26 cellular contexts compared by ENCODE assay signal in genomic region chr2:176493909-176494308, GRCh38.
DNase-seq lines count a peak whose midpoint lies in the region; ATAC-seq, FAIRE-seq and TF ChIP-seq lines count a peak whose summit lies in the region.
"Had no signal": no experiment of that assay in that cellular context is flagged by ENCODE, and none has a peak within 500 bp of the region (broad histone marks: within the 10 kb centered on the region; RNA-seq: fewer than 3 reads in every experiment).

No MANE protein-coding gene starts in this region.

- H3K4me1 ChIP-seq in breast epithelium (peaks cover 5 to 7% of the 10 kb centered on the region in 2 donors), K562 (replicated peaks in 1 of 2; ENCODE audit: control insufficient read depth in 2 of 2, insufficient read depth in 2 of 2, low read length in 2 of 2) (peaks cover 7 to 10% of the 10 kb centered on the region in 2 experiments; a peak in 4 of 5 replicates), subcutaneous abdominal adipose tissue (ENCODE audit: control insufficient read depth in 5 of 5, insufficient read depth in 5 of 5, low read length in 5 of 5) (peaks cover 0 to 58% (median 44%) of the 10 kb centered on the region in 5 donors), GM23338 (ENCODE audit: insufficient read depth) (peaks cover 18% of the 10 kb centered on the region; the same call in 1 of the 2 replicates)
- H3K4me1 ChIP-seq: A549 had no signal

- H3K27me3 ChIP-seq in breast epithelium = peaks cover 0 to 7% of the 10 kb centered on the region in 2 donors
- peaks cover 2 to 17% of the 10 kb centered on the region in 2 experiments; a peak in 3 of 5 replicates for H3K27me3 ChIP-seq in K562 (ENCODE audit: control insufficient read depth in 2 of 2, insufficient read depth in 2 of 2, low read length in 2 of 2)
- H3K27me3 ChIP-seq in subcutaneous abdominal adipose tissue (ENCODE audit: control insufficient read depth in 5 of 5, insufficient read depth in 4 of 5, low read length in 5 of 5) = no peaks in the 10 kb centered on the region
- H3K27me3 ChIP-seq in GM23338 (ENCODE audit: insufficient read depth) = peaks cover 18% of the 10 kb centered on the region
- H3K27me3 ChIP-seq: transverse colon had no signal

- H3K4me2 ChIP-seq in K562 (ENCODE audit: insufficient read depth, low read length) (no peak overlapping the region), GM23338 (no peak overlapping the region)
- H3K4me2 ChIP-seq: A549 had no signal

- H3K9me3 Mint-ChIP-seq in MCF 10A (ENCODE audit: unreplicated experiment) (no peaks in the 10 kb centered on the region), GM23338 (no peaks in the 10 kb centered on the region)
- H3K9me3 Mint-ChIP-seq: activated naive CD8-positive, alpha-beta T cell treated with anti-CD3 and anti-CD28 coated beads, Interleukin-2, amount 10 ng/mL, durations not matched to agents 7 days and 5 days; CD8-positive, alpha-beta memory T cell; T-helper 2 cell treated with Interferon-gamma antibody and Interleukin-4, amounts not matched to agents 5 μg/mL and 100 μg/mL, for 36 hours had no signal

- H3K9ac ChIP-seq in K562 (ENCODE audit: insufficient read depth in 1 of 2, low read depth in 2 of 2, low read length in 2 of 2) (no peak overlapping the region), subcutaneous abdominal adipose tissue (ENCODE audit: low read length in 5 of 5) (no peak overlapping the region)

- H3K9me3 ChIP-seq in breast epithelium (no peaks in the 10 kb centered on the region), K562 (replicated peaks; ENCODE audit: control insufficient read depth, insufficient read depth, low read depth, low read length) (no peaks in the 10 kb centered on the region), subcutaneous abdominal adipose tissue (ENCODE audit: control insufficient read depth in 5 of 5, low read length in 5 of 5) (no peaks in the 10 kb centered on the region)
- H3K9me3 ChIP-seq: A549, neutrophil, stomach, transverse colon had no signal

- H4K20me1 ChIP-seq in K562 (replicated peaks; ENCODE audit: control insufficient read depth, insufficient read depth, low read length) (no peaks in the 10 kb centered on the region), GM23338 (replicated peaks; ENCODE audit: insufficient read depth) (no peaks in the 10 kb centered on the region)

- H3K9me2 ChIP-seq in GM23338 (ENCODE audit: insufficient read depth) = no peaks in the 10 kb centered on the region

- H3K27ac ChIP-seq in breast epithelium (peak overlapping the region; percentile 46 to 48), K562 (ENCODE audit: extremely low read depth, low read depth, low read length) (no peak overlapping the region), subcutaneous abdominal adipose tissue (ENCODE audit: low read depth, low read length) (peak overlapping the region; percentile 44), GM23338 (ENCODE audit: low read depth) (no peak overlapping the region)
- H3K27ac ChIP-seq: A549, neutrophil had no signal

- H3K79me2 ChIP-seq in K562 (ENCODE audit: control insufficient read depth, insufficient read depth, low read length) (no peaks in the 10 kb centered on the region), GM23338 (replicated peaks; ENCODE audit: insufficient read depth) (no peaks in the 10 kb centered on the region)

- DNase-seq in breast epithelium (ENCODE audit: low spot score in 2 of 2) = no peak
- no peak for DNase-seq in MCF 10A (ENCODE audit: unreplicated experiment)
- DNase-seq in Kasumi-1 (lab: John Stamatoyannopoulos, UW) = peak; percentile 48 to 62
- DNase-seq in K562 (ENCODE audit: extremely low read depth in 1 of 4, low spot score in 3 of 4) = no peak
- DNase-seq in NCI-H1417 treated with DMSO at 0.1 percent for 48 hours (lab: John Stamatoyannopoulos, UW) = no peak
- DNase-seq in EL = no peak
- DNase-seq in GM23338 (ENCODE audit: low spot score) = no peak
- DNase-seq: activated CD4-positive, alpha-beta T cell treated with anti-CD3 and anti-CD28 coated beads for 4 hours; activated effector memory CD4-positive, alpha-beta T cell treated with anti-CD3 and anti-CD28 coated beads, Interleukin-2, amount 50 U/mL, for 16 hours; activated naive CD8-positive, alpha-beta T cell treated with anti-CD3 and anti-CD28 coated beads, Interleukin-2, amount 10 ng/mL, durations not matched to agents 7 days and 5 days; activated T-cell treated with anti-CD3 and anti-CD28 coated beads for 4 hours; AML-193; CD8-positive, alpha-beta memory T cell; central memory CD4-positive, alpha-beta T cell; DMS 273 treated with DMSO at 0.1 percent for 48 hours; foreskin melanocyte; NCI-H345; NCI-H748 treated with DMSO at 0.1 percent for 48 hours; stomach; transverse colon had no signal

- no peak overlapping the region for H3K4me3 Mint-ChIP-seq in MCF 10A (ENCODE audit: unreplicated experiment)
- no peak overlapping the region for H3K4me3 Mint-ChIP-seq in GM23338
- H3K4me3 Mint-ChIP-seq: activated naive CD8-positive, alpha-beta T cell treated with anti-CD3 and anti-CD28 coated beads, Interleukin-2, amount 10 ng/mL, durations not matched to agents 7 days and 5 days; T-helper 2 cell treated with Interferon-gamma antibody and Interleukin-4, amounts not matched to agents 5 μg/mL and 100 μg/mL, for 36 hours had no signal

- H3K36me3 Mint-ChIP-seq in MCF 10A (ENCODE audit: insufficient read depth, unreplicated experiment) (no peaks in the 10 kb centered on the region), GM23338 (ENCODE audit: low read depth) (no peaks in the 10 kb centered on the region)
- H3K36me3 Mint-ChIP-seq: activated naive CD8-positive, alpha-beta T cell treated with anti-CD3 and anti-CD28 coated beads, Interleukin-2, amount 10 ng/mL, durations not matched to agents 7 days and 5 days; CD8-positive, alpha-beta memory T cell had no signal

- peaks cover 54% of the 10 kb centered on the region for H3K4me1 Mint-ChIP-seq in MCF 10A (ENCODE audit: insufficient read depth, unreplicated experiment)
- peaks cover 20% of the 10 kb centered on the region for H3K4me1 Mint-ChIP-seq in GM23338

- TF ChIP-seq CTCF in breast epithelium (IDR thresholded peaks at IDR 0.05) = no peak
- TF ChIP-seq CTCF in MCF 10A (IDR thresholded peaks at IDR 0.05; ENCODE audit: unreplicated experiment) = no peak
- TF ChIP-seq CTCF in K562 (IDR thresholded peaks at IDR 0.05 in 2 of 3, conservative IDR thresholded peaks at IDR 0.05 in 1 of 3; ENCODE audit: insufficient read depth in 2 of 3, low read depth in 1 of 3, low read length in 3 of 3) = no peak
- no peak for TF ChIP-seq CTCF in GM23338 (conservative IDR thresholded peaks at IDR 0.05; ENCODE audit: low read depth in 2 of 2)

- TF ChIP-seq POLR2A in breast epithelium (IDR thresholded peaks at IDR 0.05) = no peak
- TF ChIP-seq POLR2A in K562 (conservative IDR thresholded peaks at IDR 0.05) = no peak

- H3K36me3 ChIP-seq in breast epithelium = no peaks in the 10 kb centered on the region
- no peaks in the 10 kb centered on the region for H3K36me3 ChIP-seq in K562 (ENCODE audit: control insufficient read depth, insufficient read depth, low read length)
- no peaks in the 10 kb centered on the region for H3K36me3 ChIP-seq in subcutaneous abdominal adipose tissue (ENCODE audit: control insufficient read depth in 5 of 5, insufficient read depth in 5 of 5, low read length in 5 of 5)
- H3K36me3 ChIP-seq in GM23338 (ENCODE audit: insufficient read depth) = no peaks in the 10 kb centered on the region
- H3K36me3 ChIP-seq: neutrophil, stomach, transverse colon had no signal

- FAIRE-seq in K562 (lab: Jason Lieb, UNC) = no peak
- FAIRE-seq: A549, astrocyte, G401.6 had no signal

- CTCF ChIA-PET in MCF 10A (lab: Yijun Ruan, JAX) = interaction anchor here (0.6 to 3.2 kb wide), 4 partner anchors 39 to 354 kb away, joined by 3 to 10 read pairs (median 8); no protein-coding TSS in a partner anchor
- CTCF ChIA-PET in K562 (lab: Yijun Ruan, JAX; ENCODE audit: low intra/inter-chr PET ratio) = no interaction called here

- in situ Hi-C loops in K562 (cut with MboI) = no loop called here

- no peak overlapping the region for H3K4me3 ChIP-seq in breast epithelium
- no peak overlapping the region for H3K4me3 ChIP-seq in K562
- no peak overlapping the region for H3K4me3 ChIP-seq in subcutaneous abdominal adipose tissue (ENCODE audit: low read depth in 1 of 5, low read length in 5 of 5)
- H3K4me3 ChIP-seq in GM23338 = no peak overlapping the region
- H3K4me3 ChIP-seq: A549, stomach, transverse colon had no signal

- H3K27me3 Mint-ChIP-seq in MCF 10A (ENCODE audit: insufficient read depth, unreplicated experiment) (no peaks in the 10 kb centered on the region), GM23338 (ENCODE audit: insufficient read depth, low read depth, poor library complexity) (peaks cover 16% of the 10 kb centered on the region)

- ATAC-seq in K562 (no peak), GM23338 (no peak)
- ATAC-seq: A549 had no signal

- intact Hi-C loops in breast epithelium (cut with DNase I; ENCODE audit: low total_unique reads) (no loop called here), MCF 10A (cut with micrococcal nuclease) (no loop called here), K562 (cut with micrococcal nuclease) (no loop called here)

- 0 out of 2 replicates have a peak, but pooled peaks cover 4% of the 10 kb centered on the region for H3F3A ChIP-seq in GM23338 (replicated peaks; ENCODE audit: low read depth)

- BruUV-seq in MCF 10A (replicated peaks; lab: Mats Ljungman, UMichigan) = no TSS peak
- BruUV-seq in K562 (replicated peaks; lab: Mats Ljungman, UMichigan) = no TSS peak

- no peak for TF ChIP-seq RAD21 in K562 (CRISPR knock-in tag; conservative IDR thresholded peaks at IDR 0.05 in 1 of 2, IDR thresholded peaks at IDR 0.05 in 1 of 2)

- POLR2A ChIA-PET in MCF 10A (lab: Yijun Ruan, JAX) = interaction anchor here (0.8 to 2.7 kb wide), 12 partner anchors 12 to 821 kb away, joined by 3 to 13 read pairs (median 4); no protein-coding TSS in a partner anchor
- POLR2A ChIA-PET in K562 (lab: Yijun Ruan, JAX) = interaction anchor here (0.6 to 1.4 kb wide), 2 partner anchors 14 to 283 kb away, joined by 3 read pairs; no protein-coding TSS in a partner anchor

- H2AFZ ChIP-seq in K562 (ENCODE audit: low read depth, low read length) = no peak overlapping the region
- no peak overlapping the region for H2AFZ ChIP-seq in GM23338

- no peak for TF ChIP-seq EP300 in K562 (IDR thresholded peaks at IDR 0.05; ENCODE audit: low read length)

- H3K27ac Mint-ChIP-seq in MCF 10A (ENCODE audit: low read depth, unreplicated experiment) (no peak overlapping the region), GM23338 (no peak overlapping the region)
- H3K27ac Mint-ChIP-seq: activated naive CD8-positive, alpha-beta T cell treated with anti-CD3 and anti-CD28 coated beads, Interleukin-2, amount 10 ng/mL, durations not matched to agents 7 days and 5 days; T-helper 2 cell treated with Interferon-gamma antibody and Interleukin-4, amounts not matched to agents 5 μg/mL and 100 μg/mL, for 36 hours had no signal

- no peaks in the 10 kb centered on the region for H3K9me1 ChIP-seq in K562 (ENCODE audit: control insufficient read depth, insufficient read depth, low read length)

- WGBS in K562 (ENCODE audit: insufficient coverage, low coverage, missing lambda C conversion rate) = 12% methylated on average over 3 of the region's 3 CpGs

TF ChIP-seq in K562, 482 proteins besides CTCF, POLR2A, EP300 and RAD21 (continues in another document):
- TF ChIP-seq CREM (IDR thresholded peaks at IDR 0.05; ENCODE audit: low read depth) (no peak), HLTF (IDR thresholded peaks at IDR 0.05) (no peak)

TF ChIP-seq in GM23338, 12 proteins besides CTCF, POLR2A, EP300 and RAD21 (continues in another document):
- TF ChIP-seq EZH2phosphoT487 (IDR thresholded peaks at IDR 0.05; ENCODE audit: unreplicated experiment) (no peak), POLR2AphosphoS5 (IDR thresholded peaks at IDR 0.05; ENCODE audit: low read depth) (no peak)

Comparison
In these comparisons a context has a peak if more than half of its experiments do, and no peak if none do; other contexts are left out.
1. DNase-seq: peak in Kasumi-1 (2 of 2); none in breast epithelium (0 of 2), MCF 10A (single experiment), K562 (0 of 4), NCI-H1417 treated with DMSO at 0.1 percent for 48 hours (single experiment), EL (single experiment) and GM23338 (single experiment).
2. H3K27ac ChIP-seq: peak in breast epithelium (2 of 2) and subcutaneous abdominal adipose tissue (single experiment); none in K562 (single experiment) and GM23338 (single experiment).